Comparison of ENCODE assay signal across 9 cellular contexts in genomic region chr5:35478856-35479682, GRCh38.
DNase-seq lines count a peak whose midpoint lies in the region; ATAC-seq and TF ChIP-seq lines count a peak whose summit lies in the region.
"Had no signal": no experiment of that assay in that cellular context is flagged by ENCODE, and none has a peak within 500 bp of the region (broad histone marks: within the 10 kb centered on the region; RNA-seq: fewer than 3 reads in every experiment).

No MANE protein-coding gene starts in this region.

- H3K4me3 ChIP-seq in WI38 (ENCODE audit: low read depth, low read length): peak overlapping the region; percentile 55
- peak overlapping the region; percentile 36 for H3K4me3 ChIP-seq in smooth muscle cell

- no peaks in the 10 kb centered on the region for H4K20me1 ChIP-seq in smooth muscle cell (ENCODE audit: low read depth)

- peak overlapping the region; percentile 58 for H3K9ac ChIP-seq in smooth muscle cell (ENCODE audit: low read depth)

- no peaks in the 10 kb centered on the region for H3K9me3 ChIP-seq in smooth muscle cell (replicated peaks; ENCODE audit: low read depth)

- no peaks in the 10 kb centered on the region for H3F3A ChIP-seq in smooth muscle cell (ENCODE audit: low read depth)

- no peaks in the 10 kb centered on the region for H3K79me2 ChIP-seq in smooth muscle cell (ENCODE audit: low read depth)

- ATAC-seq in GM18858 (IDR thresholded peaks at IDR 0.05; ENCODE audit: unreplicated experiment) (peak; percentile 74), HG03520 (IDR thresholded peaks at IDR 0.05; ENCODE audit: unreplicated experiment) (peak; percentile 42), GM19328 (IDR thresholded peaks at IDR 0.05; ENCODE audit: unreplicated experiment) (no peak)

- peak overlapping the region; percentile 62 for H3K27ac ChIP-seq in smooth muscle cell (ENCODE audit: low read depth)
- H3K27ac ChIP-seq: VCaP had no signal

- DNase-seq in glomerular visceral epithelial cell (ENCODE audit: extremely low spot score) (peak; percentile 38), smooth muscle cell (lab: John Stamatoyannopoulos, UW; ENCODE audit: unreplicated experiment) (no peak), mesenteric fat pad (ENCODE audit: low spot score) (no peak), T1000 (lab: John Stamatoyannopoulos, UW) (no peak)

- WGBS in smooth muscle cell (ENCODE audit: low lambda C conversion rate): 76% methylated on average over 5 of the region's 5 CpGs

- peaks cover 11% of the 10 kb centered on the region for H3K4me1 ChIP-seq in smooth muscle cell (ENCODE audit: low read depth)

- H3K27me3 ChIP-seq in smooth muscle cell (ENCODE audit: low read depth): no peaks in the 10 kb centered on the region

- TF ChIP-seq CTCF in WI38 (IDR thresholded peaks at IDR 0.05; ENCODE audit: low read depth, low read length): no peak
- TF ChIP-seq CTCF in smooth muscle cell (IDR thresholded peaks at IDR 0.05; ENCODE audit: borderline replicate concordance, insufficient read depth, poor library complexity, severe bottlenecking): no peak

- H3K4me2 ChIP-seq in smooth muscle cell: peak overlapping the region; percentile 83

- H2AFZ ChIP-seq in smooth muscle cell (ENCODE audit: low read depth): peak overlapping the region; percentile 97

- H3K36me3 ChIP-seq in smooth muscle cell (ENCODE audit: low read depth): no peaks in the 10 kb centered on the region
